Comparison of ENCODE assay signal across 8 cellular contexts in genomic region chr9:468766-469496, GRCh38. TPM values are rescaled to one million over a fixed set of nuclear protein-coding genes. Genes with fewer than 3 reads are reported as not detected.
DNase-seq lines count a peak whose midpoint lies in the region; ATAC-seq and TF ChIP-seq lines count a peak whose summit lies in the region.

No MANE protein-coding gene starts in this region.

- CTCF ChIA-PET in CD4-positive, alpha-beta memory T cell (lab: Charles Lee; ENCODE audit: partially characterized antibody): interaction anchor here (1.2 to 1.4 kb wide), 3 partner anchors 21 to 35 kb away, joined by 3 read pairs; no protein-coding TSS in a partner anchor

- H3K9ac ChIP-seq in Loucy (ENCODE audit: low read depth, low read length, poor library complexity, severe bottlenecking) (peak overlapping the region; percentile 86), colonic mucosa (ENCODE audit: low read depth in 2 of 2, low read length in 2 of 2) (peak overlapping the region; percentile 20 to 67), neural cell (ENCODE audit: low read length) (no peak overlapping the region)

- H3K4me2 ChIP-seq in Loucy (ENCODE audit: low read depth, low read length, poor library complexity, severe bottlenecking) (peak overlapping the region; percentile 98), neural cell (ENCODE audit: low read length) (no peak overlapping the region)

- no peak for ATAC-seq in HG02885 (IDR thresholded peaks at IDR 0.05; ENCODE audit: poor library complexity, unreplicated experiment)

- H3K4me1 ChIP-seq in CD4-positive, alpha-beta memory T cell (ENCODE audit: insufficient read depth, low read length): peaks cover 21% of the 10 kb centered on the region
- H3K4me1 ChIP-seq in Loucy (ENCODE audit: insufficient read depth, low read length, poor library complexity, severe bottlenecking) (peaks cover 15% of the 10 kb centered on the region), colonic mucosa (no peaks in the 10 kb centered on the region)

- H3K36me3 ChIP-seq in CD4-positive, alpha-beta memory T cell (ENCODE audit: insufficient read depth, low read length): peaks cover 11% of the 10 kb centered on the region
- peaks cover 25% of the 10 kb centered on the region; the same call in 1 of the 2 replicates for H3K36me3 ChIP-seq in Loucy (ENCODE audit: insufficient read depth, low read length)
- no peaks in the 10 kb centered on the region for H3K36me3 ChIP-seq in colonic mucosa
- H3K36me3 ChIP-seq in neural cell (ENCODE audit: insufficient read depth, low read length): no peaks in the 10 kb centered on the region

- H3K79me2 ChIP-seq in Loucy (ENCODE audit: insufficient read depth, low read length) (peaks cover 5% of the 10 kb centered on the region; the same call in 1 of the 2 replicates), neural cell (replicated peaks; ENCODE audit: insufficient read depth, low read length) (no peaks in the 10 kb centered on the region)

- no peaks in the 10 kb centered on the region for H3K27me3 Mint-ChIP-seq in CD4-positive, alpha-beta memory T cell

- H2AFZ ChIP-seq in Loucy (ENCODE audit: low read length) (no peak overlapping the region), neural cell (ENCODE audit: low read depth, low read length) (no peak overlapping the region)

- H3K27me3 ChIP-seq in CD4-positive, alpha-beta memory T cell (ENCODE audit: insufficient read depth, low read length): no peaks in the 10 kb centered on the region
- H3K27me3 ChIP-seq in Loucy (ENCODE audit: insufficient read depth, low read length, poor library complexity, severe bottlenecking) (no peaks in the 10 kb centered on the region), colonic mucosa (no peaks in the 10 kb centered on the region), neural cell (ENCODE audit: insufficient read depth, low read depth, low read length) (no peaks in the 10 kb centered on the region)

- intact Hi-C loops in CD4-positive, alpha-beta memory T cell (cut with micrococcal nuclease): no loop called here
- intact Hi-C loops in colonic mucosa (cut with DNase I): no loop called here

- no peak for TF ChIP-seq RAD21 in neural cell (conservative IDR thresholded peaks at IDR 0.05)

- peak overlapping the region; percentile 60 to 96 (median 88) for H3K27ac Mint-ChIP-seq in CD4-positive, alpha-beta memory T cell

- H3K9me3 Mint-ChIP-seq in CD4-positive, alpha-beta memory T cell: peaks cover 0 to 4% (median 0%) of the 10 kb centered on the region in 8 donors

- no peak for TF ChIP-seq CTCF in Loucy (conservative IDR thresholded peaks at IDR 0.05; ENCODE audit: low read length)
- no peak for TF ChIP-seq CTCF in colonic mucosa (IDR thresholded peaks at IDR 0.05)
- no peak for TF ChIP-seq CTCF in neural cell (IDR thresholded peaks at IDR 0.05; ENCODE audit: poor library complexity, severe bottlenecking)

- DNase-seq in CD4-positive, alpha-beta memory T cell: no peak
- DNase-seq in colonic mucosa: peak; percentile 43
- DNase-seq in T-helper 9 cell: no peak
- DNase-seq in GF-D8 (lab: John Stamatoyannopoulos, UW): no peak
- no peak for DNase-seq in activated effector memory CD4-positive, alpha-beta T cell treated with anti-CD3 and anti-CD28 coated beads, Interleukin-2, amount 50 U/mL, for 16 hours

- H3K27ac ChIP-seq in CD4-positive, alpha-beta memory T cell (ENCODE audit: low read depth, low read length): peak overlapping the region; percentile 68
- H3K27ac ChIP-seq in colonic mucosa (peak overlapping the region; percentile 22), neural cell (ENCODE audit: low read length) (no peak overlapping the region)

- H3K9me3 ChIP-seq in CD4-positive, alpha-beta memory T cell (ENCODE audit: control insufficient read depth in 1 of 2, low read length in 2 of 2): no peaks in the 10 kb centered on the region
- H3K9me3 ChIP-seq in Loucy (ENCODE audit: insufficient read depth, low read depth, low read length) (no peaks in the 10 kb centered on the region), colonic mucosa (no peaks in the 10 kb centered on the region), neural cell (ENCODE audit: low read length) (no peaks in the 10 kb centered on the region)

- peaks cover 17 to 28% (median 22%) of the 10 kb centered on the region in 4 donors for H3K4me1 Mint-ChIP-seq in CD4-positive, alpha-beta memory T cell

- H3F3A ChIP-seq in Loucy (ENCODE audit: low read depth): peaks cover 7% of the 10 kb centered on the region; the same call in 1 of the 2 replicates
- H3F3A ChIP-seq in neural cell (ENCODE audit: insufficient read depth, low read length, poor library complexity, severe bottlenecking): no peaks in the 10 kb centered on the region

- no peaks in the 10 kb centered on the region for H3K9me2 ChIP-seq in Loucy (replicated peaks; ENCODE audit: low read depth, low read length)
- no peaks in the 10 kb centered on the region for H3K9me2 ChIP-seq in neural cell (ENCODE audit: insufficient read depth, low read length)

- POLR2A ChIA-PET in CD4-positive, alpha-beta memory T cell (lab: Charles Lee; ENCODE audit: partially characterized antibody): interaction anchor here (0.8 to 1.7 kb wide), 5 partner anchors 9 to 196 kb away, joined by 3 to 8 read pairs (median 4); no protein-coding TSS in a partner anchor

- H3K4me3 ChIP-seq in CD4-positive, alpha-beta memory T cell (ENCODE audit: low read length in 2 of 2): peak overlapping the region; percentile 74 to 88
- H3K4me3 ChIP-seq in Loucy (ENCODE audit: low read length, poor library complexity, severe bottlenecking) (peak overlapping the region; percentile 87), colonic mucosa (peak overlapping the region; percentile 60), neural cell (ENCODE audit: low read length) (peak overlapping the region; percentile 91)

- peak overlapping the region; percentile 71 to 86 (median 80) for H3K4me3 Mint-ChIP-seq in CD4-positive, alpha-beta memory T cell

- H4K20me1 ChIP-seq in Loucy (ENCODE audit: insufficient read depth, low read length, poor library complexity, severe bottlenecking) (no peaks in the 10 kb centered on the region), neural cell (ENCODE audit: insufficient read depth) (no peaks in the 10 kb centered on the region)

- peaks cover 18 to 25% of the 10 kb centered on the region in 2 donors for H3K36me3 Mint-ChIP-seq in CD4-positive, alpha-beta memory T cell

- no peak for TF ChIP-seq EP300 in neural cell (conservative IDR thresholded peaks at IDR 0.05; ENCODE audit: poor library complexity, severe bottlenecking)

TF ChIP-seq in neural cell, 6 proteins besides CTCF, POLR2A, EP300 and RAD21:
- TF ChIP-seq EZH2 (IDR thresholded peaks at IDR 0.05; ENCODE audit: borderline replicate concordance, insufficient read depth, low read length, poor library complexity, severe bottlenecking) (no peak), TAF1 (IDR thresholded peaks at IDR 0.05; ENCODE audit: low read depth) (no peak), SMC3 (conservative IDR thresholded peaks at IDR 0.05; ENCODE audit: poor library complexity) (no peak), POLR2AphosphoS5 (IDR thresholded peaks at IDR 0.05) (no peak), MXI1 (conservative IDR thresholded peaks at IDR 0.05; ENCODE audit: poor library complexity, severe bottlenecking) (no peak)
- TF ChIP-seq, protein P1, sequence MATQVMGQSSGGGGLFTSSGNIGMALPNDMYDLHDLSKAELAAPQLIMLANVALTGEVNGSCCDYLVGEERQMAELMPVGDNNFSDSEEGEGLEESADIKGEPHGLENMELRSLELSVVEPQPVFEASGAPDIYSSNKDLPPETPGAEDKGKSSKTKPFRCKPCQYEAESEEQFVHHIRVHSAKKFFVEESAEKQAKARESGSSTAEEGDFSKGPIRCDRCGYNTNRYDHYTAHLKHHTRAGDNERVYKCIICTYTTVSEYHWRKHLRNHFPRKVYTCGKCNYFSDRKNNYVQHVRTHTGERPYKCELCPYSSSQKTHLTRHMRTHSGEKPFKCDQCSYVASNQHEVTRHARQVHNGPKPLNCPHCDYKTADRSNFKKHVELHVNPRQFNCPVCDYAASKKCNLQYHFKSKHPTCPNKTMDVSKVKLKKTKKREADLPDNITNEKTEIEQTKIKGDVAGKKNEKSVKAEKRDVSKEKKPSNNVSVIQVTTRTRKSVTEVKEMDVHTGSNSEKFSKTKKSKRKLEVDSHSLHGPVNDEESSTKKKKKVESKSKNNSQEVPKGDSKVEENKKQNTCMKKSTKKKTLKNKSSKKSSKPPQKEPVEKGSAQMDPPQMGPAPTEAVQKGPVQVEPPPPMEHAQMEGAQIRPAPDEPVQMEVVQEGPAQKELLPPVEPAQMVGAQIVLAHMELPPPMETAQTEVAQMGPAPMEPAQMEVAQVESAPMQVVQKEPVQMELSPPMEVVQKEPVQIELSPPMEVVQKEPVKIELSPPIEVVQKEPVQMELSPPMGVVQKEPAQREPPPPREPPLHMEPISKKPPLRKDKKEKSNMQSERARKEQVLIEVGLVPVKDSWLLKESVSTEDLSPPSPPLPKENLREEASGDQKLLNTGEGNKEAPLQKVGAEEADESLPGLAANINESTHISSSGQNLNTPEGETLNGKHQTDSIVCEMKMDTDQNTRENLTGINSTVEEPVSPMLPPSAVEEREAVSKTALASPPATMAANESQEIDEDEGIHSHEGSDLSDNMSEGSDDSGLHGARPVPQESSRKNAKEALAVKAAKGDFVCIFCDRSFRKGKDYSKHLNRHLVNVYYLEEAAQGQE (IDR thresholded peaks at IDR 0.05; ENCODE audit: borderline replicate concordance): no peak

RNA-seq across cellular contexts. Expression of gene KANK1, which starts 35.6 kb away (rescaled TPM):
- 10 to 100 TPM; 25.9 TPM for total RNA-seq in CD4-positive, alpha-beta memory T cell
- polyA plus RNA-seq in CD4-positive, alpha-beta memory T cell: 10 to 100 TPM in 1 of 2 donors, 1 to 10 TPM in 1; 9.1 to 17.3 TPM
- 10 to 100 TPM; 23.8 to 28.0 TPM for total RNA-seq in colonic mucosa
- 4.1 and 7.1 TPM in 2 replicates for polyA plus RNA-seq in neural cell
- 9.3 and 10.0 TPM in 2 replicates for polyA minus RNA-seq in neural cell
